ENCODE assay signal across 9 cellular contexts in genomic region chr17:81043725-81044427, GRCh38. TPM values are rescaled to one million over a fixed set of nuclear protein-coding genes. Genes with fewer than 3 reads are reported as not detected.
A peak's percentile ranks its signal among the peaks of the same experiment; 100 is the strongest.
DNase-seq lines count a peak whose midpoint lies in the region; ATAC-seq and TF ChIP-seq lines count a peak whose summit lies in the region.
"Had no signal": no experiment of that assay in that cellular context is flagged by ENCODE, and none has a peak within 500 bp of the region (broad histone marks: within the 10 kb centered on the region; RNA-seq: fewer than 3 reads in every experiment).

No MANE protein-coding gene starts in this region.

- H2BK120ac ChIP-seq in mesendoderm (ENCODE audit: low read depth, low read length) = no peak overlapping the region

- no peak overlapping the region for H3K56ac ChIP-seq in mesendoderm (ENCODE audit: low read length)

- intact Hi-C loops in PC-3 (cut with micrococcal nuclease) = no loop called here

- CTCF ChIA-PET in PC-3 (lab: Charles Lee) = interaction anchor here (0.6 kb wide), 1 partner anchor 32 kb away, joined by 4 read pairs; no protein-coding TSS in a partner anchor

- no peak overlapping the region for H3K23ac ChIP-seq in mesendoderm (ENCODE audit: low read length)

- H3K36me3 ChIP-seq in PC-3 (ENCODE audit: low read depth, low read length) (peaks cover 1% of the 10 kb centered on the region; the same call in 1 of the 2 replicates), ectodermal cell (ENCODE audit: control insufficient read depth, insufficient read depth, low read length) (no peaks in the 10 kb centered on the region), mesendoderm (ENCODE audit: control insufficient read depth, insufficient read depth, low read length) (no peaks in the 10 kb centered on the region), urinary bladder (ENCODE audit: insufficient read depth) (no peaks in the 10 kb centered on the region)

- H3K79me2 ChIP-seq in PC-3 (ENCODE audit: low read length) (peaks cover 100% of the 10 kb centered on the region), mesendoderm (ENCODE audit: control insufficient read depth, insufficient read depth, low read length) (no peaks in the 10 kb centered on the region)

- H3K4me1 ChIP-seq in PC-3 (ENCODE audit: insufficient read depth, low read length) = peaks cover 64% of the 10 kb centered on the region
- H3K4me1 ChIP-seq in ectodermal cell (ENCODE audit: control insufficient read depth, insufficient read depth, low read length) = peaks cover 34% of the 10 kb centered on the region
- H3K4me1 ChIP-seq in mesendoderm (ENCODE audit: control insufficient read depth, low read depth, low read length) = no peaks in the 10 kb centered on the region
- peaks cover 1% of the 10 kb centered on the region for H3K4me1 ChIP-seq in urinary bladder (ENCODE audit: insufficient read depth)

- H3K4ac ChIP-seq in mesendoderm (ENCODE audit: low read depth, low read length) = no peak overlapping the region

- H4K8ac ChIP-seq in mesendoderm (ENCODE audit: low read depth, low read length) = no peak overlapping the region

- no peak for TF ChIP-seq CTCF in PC-3 (conservative IDR thresholded peaks at IDR 0.05; ENCODE audit: low read depth, low read length)

- H3K4me2 ChIP-seq in PC-3 (ENCODE audit: low read length) (peak overlapping the region; percentile 65), mesendoderm (ENCODE audit: low read length) (no peak overlapping the region)

- no peak overlapping the region for H2BK15ac ChIP-seq in mesendoderm (replicated peaks; ENCODE audit: low read depth)

- H2BK5ac ChIP-seq in mesendoderm (ENCODE audit: low read length) = no peak overlapping the region

- H3K79me1 ChIP-seq in mesendoderm (ENCODE audit: low read length) = peaks cover 14% of the 10 kb centered on the region

- TSS peak; percentile 71 for BruUV-seq in PC-3 (replicated peaks; lab: Mats Ljungman, UMichigan)

- H3K18ac ChIP-seq in mesendoderm (ENCODE audit: low read length) = no peak overlapping the region

- no peaks in the 10 kb centered on the region for H3K9me3 ChIP-seq in PC-3 (ENCODE audit: low read length)
- no peaks in the 10 kb centered on the region for H3K9me3 ChIP-seq in ectodermal cell (ENCODE audit: control insufficient read depth, low read length)

- H3K4me3 ChIP-seq in PC-3 (ENCODE audit: low read length) = no peak overlapping the region
- H3K4me3 ChIP-seq in ectodermal cell (ENCODE audit: insufficient read depth, low read depth, low read length) = no peak overlapping the region
- no peak overlapping the region for H3K4me3 ChIP-seq in mesendoderm (ENCODE audit: low read length)
- H3K4me3 ChIP-seq in urinary bladder (ENCODE audit: low read depth, low read length) = no peak overlapping the region

- POLR2A ChIA-PET in PC-3 (lab: Charles Lee; ENCODE audit: unreplicated experiment) = no interaction called here

- H2AFZ ChIP-seq in PC-3 (ENCODE audit: low read length) = no peak overlapping the region

- DNase-seq in PC-3 (peak; percentile 89), mesendoderm (peak; percentile 90), DMS114 treated with DMSO at 0.1 percent for 48 hours (lab: John Stamatoyannopoulos, UW; ENCODE audit: unreplicated experiment) (no peak)
- DNase-seq in activated naive CD4-positive, alpha-beta T cell treated with Interleukin-2 at 50 U/mL for 16 hours = no peak
- DNase-seq: activated CD4-positive, alpha-beta T cell treated with anti-CD3 and anti-CD28 coated beads for 1 hour; NCI-H1417 treated with DMSO at 0.1 percent for 48 hours had no signal

- H4K20me1 ChIP-seq in PC-3 (ENCODE audit: low read length) = peaks cover 54% of the 10 kb centered on the region

- H2AK5ac ChIP-seq in mesendoderm (ENCODE audit: low read length) = no peak overlapping the region

- H3K9ac ChIP-seq in PC-3 (ENCODE audit: low read length) (no peak overlapping the region), mesendoderm (ENCODE audit: low read length) (no peak overlapping the region)

- H3K27ac ChIP-seq in PC-3 (ENCODE audit: low read length) (peak overlapping the region; percentile 41), ectodermal cell (ENCODE audit: insufficient read depth, low read depth, low read length, poor library complexity, severe bottlenecking) (peak overlapping the region; percentile 26), mesendoderm (ENCODE audit: low read depth, low read length) (no peak overlapping the region), urinary bladder (ENCODE audit: low read depth) (peak overlapping the region; percentile 26)

- H3K9me2 ChIP-seq in PC-3 (replicated peaks; ENCODE audit: low read length) = no peaks in the 10 kb centered on the region

- WGBS in ectodermal cell, 2 experiments = 82 to 83% methylated on average over 38 of the region's 38 CpGs
- no CpG with 5 or more reads among the region's 38 CpGs for WGBS in mesendoderm (ENCODE audit: extremely low coverage, insufficient coverage, low lambda C conversion rate)
- 72% methylated on average over 38 of the region's 38 CpGs for WGBS in urinary bladder

- no peak overlapping the region for H4K5ac ChIP-seq in mesendoderm (ENCODE audit: low read length)

- ATAC-seq in PC-3 = peak; percentile 76
- no peak for ATAC-seq in GM19324 (IDR thresholded peaks at IDR 0.05; ENCODE audit: low FRiP score, unreplicated experiment)

- H3F3A ChIP-seq in PC-3 (ENCODE audit: low read length, unreplicated experiment) = no peaks in the 10 kb centered on the region

- H3K27me3 ChIP-seq in PC-3 (ENCODE audit: low read length) (no peaks in the 10 kb centered on the region), ectodermal cell (ENCODE audit: control insufficient read depth, insufficient read depth, low read length, poor library complexity, severe bottlenecking) (no peaks in the 10 kb centered on the region), mesendoderm (ENCODE audit: insufficient read depth, low read length, poor library complexity) (no peaks in the 10 kb centered on the region)

RNA-seq across cellular contexts. Expression of gene BAIAP2, which starts 8.9 kb away (rescaled TPM):
- total RNA-seq in PC-3 (2014; rRNA removed) (50.9 and 56.9 TPM in 2 replicates), urinary bladder (11.8 TPM)
- polyA plus RNA-seq in ectodermal cell (2013, experiment 1 of 4) = 41.6 TPM
- polyA plus RNA-seq in ectodermal cell (2013, experiment 2 of 4) = 33.4 TPM
- 34.5 TPM for polyA plus RNA-seq in ectodermal cell (2013, experiment 3 of 4)
- 32.3 TPM for polyA plus RNA-seq in ectodermal cell (2013, experiment 4 of 4)
- polyA plus RNA-seq in mesendoderm (2013, experiment 1 of 2) = 12.3 TPM
- polyA plus RNA-seq in mesendoderm (2013, experiment 2 of 2) = 11.6 TPM
- polyA plus RNA-seq in urinary bladder = 41.5 TPM

RNA-seq across cellular contexts. Expression of gene CHMP6, which starts 52.2 kb away (rescaled TPM):
- total RNA-seq in PC-3 (2014; rRNA removed) (26.1 and 33.0 TPM in 2 replicates), urinary bladder (13.1 TPM)
- 21.6 TPM for polyA plus RNA-seq in ectodermal cell (2013, experiment 1 of 4)
- 27.2 TPM for polyA plus RNA-seq in ectodermal cell (2013, experiment 2 of 4)
- polyA plus RNA-seq in ectodermal cell (2013, experiment 3 of 4) = 19.5 TPM
- polyA plus RNA-seq in ectodermal cell (2013, experiment 4 of 4) = 21.2 TPM
- 11.6 TPM for polyA plus RNA-seq in mesendoderm (2013, experiment 1 of 2)
- 11.8 TPM for polyA plus RNA-seq in mesendoderm (2013, experiment 2 of 2)
- 36.2 TPM for polyA plus RNA-seq in urinary bladder

Comparison
In these comparisons a context has a peak if more than half of its experiments do, and no peak if none do; other contexts are left out.
1. DNase-seq: peak in PC-3 (single experiment) and mesendoderm (single experiment); none in DMS114 treated with DMSO at 0.1 percent for 48 hours (single experiment) and activated naive CD4-positive, alpha-beta T cell treated with Interleukin-2 at 50 U/mL for 16 hours (single experiment).